ENCODE assay signal across 15 cellular contexts in genomic region chr13:94228781-94229180, GRCh38.
DNase-seq lines count a peak whose midpoint lies in the region; ATAC-seq and TF ChIP-seq lines count a peak whose summit lies in the region.
"Had no signal": no experiment of that assay in that cellular context is flagged by ENCODE, and none has a peak within 500 bp of the region (broad histone marks: within the 10 kb centered on the region; RNA-seq: fewer than 3 reads in every experiment).

No MANE protein-coding gene starts in this region.

- H3K27me3 Mint-ChIP-seq in chondrocyte (ENCODE audit: low read depth) (no peaks in the 10 kb centered on the region), T-helper 17 cell (peaks cover 8% of the 10 kb centered on the region)

- peaks cover 12% of the 10 kb centered on the region for H3K9me3 Mint-ChIP-seq in chondrocyte (ENCODE audit: low read depth)

- H3K9me3 ChIP-seq in T-helper 17 cell (ENCODE audit: control insufficient read depth, low read length, poor library complexity, severe bottlenecking): no peaks in the 10 kb centered on the region
- H3K9me3 ChIP-seq: Caco-2 had no signal

- H3K4me1 Mint-ChIP-seq in chondrocyte (ENCODE audit: low read depth): peaks cover 39% of the 10 kb centered on the region
- no peaks in the 10 kb centered on the region for H3K4me1 Mint-ChIP-seq in T-helper 17 cell
- H3K4me1 Mint-ChIP-seq: CD14-positive monocyte had no signal

- intact Hi-C loops in Right ventricle myocardium inferior (cut with DNase I): no loop called here
- intact Hi-C loops in cardiac septum (cut with DNase I): no loop called here
- intact Hi-C loops in left ventricle myocardium superior (cut with micrococcal nuclease): no loop called here
- intact Hi-C loops in sciatic nerve (cut with DNase I): no loop called here

- H3K4me3 Mint-ChIP-seq in chondrocyte (ENCODE audit: unreplicated experiment) (no peak overlapping the region), T-helper 17 cell (no peak overlapping the region)
- H3K4me3 Mint-ChIP-seq: CD14-positive monocyte had no signal

- ATAC-seq in Right ventricle myocardium inferior (peak; percentile 67), left ventricle myocardium superior (peak; percentile 75), sciatic nerve (peak; percentile 42), T-helper 17 cell (no peak), HG03139 (IDR thresholded peaks at IDR 0.05; ENCODE audit: unreplicated experiment) (no peak)
- ATAC-seq: PC-3 had no signal

- H3K27ac Mint-ChIP-seq in chondrocyte (ENCODE audit: unreplicated experiment) (peak overlapping the region; percentile 65), T-helper 17 cell (no peak overlapping the region)
- H3K27ac Mint-ChIP-seq: CD14-positive monocyte had no signal

- DNase-seq in Right ventricle myocardium inferior (ENCODE audit: missing footprints) (no peak), cardiac septum (ENCODE audit: low spot score) (no peak), chondrocyte (ENCODE audit: low spot score) (no peak), left ventricle myocardium superior (no peak), sciatic nerve (ENCODE audit: low spot score) (no peak), T-helper 17 cell (no peak), iPS-NIHi11 (ENCODE audit: low spot score) (no peak)
- DNase-seq: Caco-2, GM23248, KBM-7, NCI-H187 treated with DMSO at 0.1 percent for 48 hours, NCI-H446, PC-3 had no signal

- no peak for TF ChIP-seq CTCF in chondrocyte (IDR thresholded peaks at IDR 0.05)

- H3K36me3 Mint-ChIP-seq in chondrocyte (ENCODE audit: low read depth) (peaks cover 4% of the 10 kb centered on the region), T-helper 17 cell (ENCODE audit: low read depth) (no peaks in the 10 kb centered on the region)
- H3K36me3 Mint-ChIP-seq: CD14-positive monocyte had no signal

Comparison
In these comparisons a context has a peak if more than half of its experiments do, and no peak if none do; other contexts are left out.
1. ATAC-seq: peak in Right ventricle myocardium inferior (single experiment), left ventricle myocardium superior (single experiment) and sciatic nerve (single experiment); none in T-helper 17 cell (single experiment) and HG03139 (single experiment).